19 cellular contexts compared by ENCODE assay signal in genomic region chr2:7436096-7436906, GRCh38.
A peak's percentile ranks its signal among the peaks of the same experiment; 100 is the strongest.
DNase-seq lines count a peak whose midpoint lies in the region; ATAC-seq and TF ChIP-seq lines count a peak whose summit lies in the region.
"Had no signal": no experiment of that assay in that cellular context is flagged by ENCODE, and none has a peak within 500 bp of the region (broad histone marks: within the 10 kb centered on the region; RNA-seq: fewer than 3 reads in every experiment).

No MANE protein-coding gene starts in this region.

- peaks cover 19 to 48% (median 33%) of the 10 kb centered on the region in 4 donors for H3K4me1 Mint-ChIP-seq in CD4-positive, alpha-beta memory T cell
- H3K4me1 Mint-ChIP-seq in activated naive CD8-positive, alpha-beta T cell (ENCODE audit: low read depth): peaks cover 51% of the 10 kb centered on the region
- H3K4me1 Mint-ChIP-seq in naive thymus-derived CD8-positive, alpha-beta T cell: peaks cover 20 to 64% (median 48%) of the 10 kb centered on the region in 4 donors
- H3K4me1 Mint-ChIP-seq: endodermal cell, nephron had no signal

- no peaks in the 10 kb centered on the region for H3K9me3 ChIP-seq in CD4-positive, alpha-beta memory T cell (ENCODE audit: control insufficient read depth in 1 of 2, low read length in 2 of 2)
- H3K9me3 ChIP-seq: body of pancreas had no signal

- CTCF ChIA-PET in CD4-positive, alpha-beta memory T cell (lab: Charles Lee; ENCODE audit: partially characterized antibody): interaction anchor here (2.2 kb wide), 1 partner anchor 9 kb away, joined by 11 read pairs; no protein-coding TSS in a partner anchor

- peak overlapping the region in 1 of 8 donors; percentile 35 for H3K4me3 Mint-ChIP-seq in CD4-positive, alpha-beta memory T cell
- H3K4me3 Mint-ChIP-seq in activated naive CD8-positive, alpha-beta T cell: peak overlapping the region; percentile 13
- peak overlapping the region in 1 of 10 donors; percentile 37 for H3K4me3 Mint-ChIP-seq in naive thymus-derived CD8-positive, alpha-beta T cell
- H3K4me3 Mint-ChIP-seq: endodermal cell, nephron, type B pancreatic cell, WTC11 had no signal

- TF ChIP-seq CTCF in foreskin keratinocyte (conservative IDR thresholded peaks at IDR 0.05): no peak

- DNase-seq in CD4-positive, alpha-beta memory T cell: no peak
- DNase-seq in G401 (ENCODE audit: low spot score): peak; percentile 46
- no peak for DNase-seq in naive thymus-derived CD8-positive, alpha-beta T cell
- no peak for DNase-seq in foreskin keratinocyte
- DNase-seq in anterior cingulate cortex (lab: John Stamatoyannopoulos, UW): no peak
- DNase-seq: body of pancreas; endodermal cell; glutamatergic neuron; left cardiac atrium; NCI-H1092; NCI-H1930; NCI-H510A; stimulated activated naive CD4-positive, alpha-beta T cell had no signal

- in situ Hi-C loops in G401 (cut with HindIII; ENCODE audit: low sequenced_read_pairs): loop anchor here (25.0 kb wide), 1 partner anchor 251 kb away; no protein-coding TSS in a partner anchor

- intact Hi-C loops in CD4-positive, alpha-beta memory T cell (cut with micrococcal nuclease): no loop called here

- ATAC-seq in naive thymus-derived CD8-positive, alpha-beta T cell: no peak
- ATAC-seq in foreskin keratinocyte (no peak), HG03175 (IDR thresholded peaks at IDR 0.05; ENCODE audit: unreplicated experiment) (no peak)
- ATAC-seq: body of pancreas, left cardiac atrium, WTC11 had no signal

- no peak overlapping the region for H3K27ac ChIP-seq in CD4-positive, alpha-beta memory T cell (ENCODE audit: low read depth, low read length)
- H3K27ac ChIP-seq in foreskin keratinocyte: no peak overlapping the region
- H3K27ac ChIP-seq: body of pancreas had no signal

- H3K27me3 ChIP-seq in CD4-positive, alpha-beta memory T cell (ENCODE audit: insufficient read depth, low read length): no peaks in the 10 kb centered on the region
- peaks cover 4% of the 10 kb centered on the region for H3K27me3 ChIP-seq in foreskin keratinocyte
- H3K27me3 ChIP-seq: body of pancreas had no signal

- no peaks in the 10 kb centered on the region for H3K36me3 ChIP-seq in CD4-positive, alpha-beta memory T cell (ENCODE audit: insufficient read depth, low read length)

- POLR2A ChIA-PET in CD4-positive, alpha-beta memory T cell (lab: Charles Lee; ENCODE audit: partially characterized antibody): interaction anchor here (0.9 to 1.5 kb wide), 2 partner anchors 131 to 1245 kb away, joined by 3 to 4 read pairs; partner anchors contain the start of gene ID2
- POLR2A ChIA-PET in naive thymus-derived CD8-positive, alpha-beta T cell (lab: Charles Lee): interaction anchor here (1.0 to 1.2 kb wide), 2 partner anchors 15 to 75 kb away, joined by 3 read pairs; no protein-coding TSS in a partner anchor

- no peaks in the 10 kb centered on the region for H3K36me3 Mint-ChIP-seq in CD4-positive, alpha-beta memory T cell
- H3K36me3 Mint-ChIP-seq in activated naive CD8-positive, alpha-beta T cell: peaks cover 21% of the 10 kb centered on the region
- H3K36me3 Mint-ChIP-seq in naive thymus-derived CD8-positive, alpha-beta T cell: peaks cover 0 to 30% (median 25%) of the 10 kb centered on the region in 3 donors
- H3K36me3 Mint-ChIP-seq: type B pancreatic cell had no signal

- H3K27ac Mint-ChIP-seq in CD4-positive, alpha-beta memory T cell: peak overlapping the region in 4 of 7 donors; percentile 24 to 75 (median 61)
- peak overlapping the region; percentile 88 for H3K27ac Mint-ChIP-seq in activated naive CD8-positive, alpha-beta T cell
- peak overlapping the region in 6 of 10 donors; percentile 30 to 85 (median 70) for H3K27ac Mint-ChIP-seq in naive thymus-derived CD8-positive, alpha-beta T cell
- H3K27ac Mint-ChIP-seq: endodermal cell, nephron, type B pancreatic cell, WTC11 had no signal

- peaks cover 0 to 1% of the 10 kb centered on the region in 2 donors for H3K27me3 Mint-ChIP-seq in CD4-positive, alpha-beta memory T cell
- H3K27me3 Mint-ChIP-seq in activated naive CD8-positive, alpha-beta T cell: no peaks in the 10 kb centered on the region
- no peaks in the 10 kb centered on the region for H3K27me3 Mint-ChIP-seq in naive thymus-derived CD8-positive, alpha-beta T cell
- H3K27me3 Mint-ChIP-seq: activated naive CD4-positive, alpha-beta T cell treated with anti-CD3 and anti-CD28 coated beads, Interleukin-2, amount 50 U/mL, for 24 hours had no signal

- H3K4me3 ChIP-seq in CD4-positive, alpha-beta memory T cell (ENCODE audit: low read length in 2 of 2): no peak overlapping the region
- H3K4me3 ChIP-seq: body of pancreas had no signal

- peaks cover 0 to 9% (median 4%) of the 10 kb centered on the region in 8 donors for H3K9me3 Mint-ChIP-seq in CD4-positive, alpha-beta memory T cell
- peaks cover 8% of the 10 kb centered on the region for H3K9me3 Mint-ChIP-seq in activated naive CD8-positive, alpha-beta T cell (ENCODE audit: low read depth)
- peaks cover 0 to 25% (median 12%) of the 10 kb centered on the region in 9 donors for H3K9me3 Mint-ChIP-seq in naive thymus-derived CD8-positive, alpha-beta T cell

- peaks cover 30% of the 10 kb centered on the region for H3K4me1 ChIP-seq in CD4-positive, alpha-beta memory T cell (ENCODE audit: insufficient read depth, low read length)
- no peaks in the 10 kb centered on the region for H3K4me1 ChIP-seq in foreskin keratinocyte
- H3K4me1 ChIP-seq: body of pancreas had no signal
